Comparison of ENCODE assay signal across 8 cellular contexts in genomic region chr19:49442793-49443365, GRCh38. TPM values are rescaled to one million over a fixed set of nuclear protein-coding genes. Genes with fewer than 3 reads are reported as not detected.
DNase-seq lines count a peak whose midpoint lies in the region; ATAC-seq and TF ChIP-seq lines count a peak whose summit lies in the region.

No MANE protein-coding gene starts in this region.

- H3K27ac ChIP-seq in smooth muscle cell (ENCODE audit: low read depth) = peak overlapping the region; percentile 45

- no peak overlapping the region for H3K9ac ChIP-seq in smooth muscle cell (ENCODE audit: low read depth)

- DNase-seq in DMS153 treated with DMSO at 0.1 percent for 48 hours (lab: John Stamatoyannopoulos, UW; ENCODE audit: unreplicated experiment) = peak; percentile 55
- peak; percentile 98 for DNase-seq in MG63
- peak; percentile 35 to 64 (median 44) for DNase-seq in T-helper 1 cell
- peak; percentile 78 to 93 for DNase-seq in T47D (ENCODE audit: low read depth in 1 of 2, low spot score in 1 of 2)
- peak; percentile 88 for DNase-seq in iPS-NIHi7 (ENCODE audit: extremely low spot score)
- peak; percentile 90 for DNase-seq in smooth muscle cell (lab: John Stamatoyannopoulos, UW; ENCODE audit: unreplicated experiment)
- no peak for DNase-seq in middle frontal gyrus (ENCODE audit: extremely low spot score, low spot score)

- H3K27me3 ChIP-seq in MG63 (peaks cover 43% of the 10 kb centered on the region), smooth muscle cell (ENCODE audit: low read depth) (peaks cover 46% of the 10 kb centered on the region)

- H3K4me3 ChIP-seq in MG63 (peak overlapping the region; percentile 65), smooth muscle cell (peak overlapping the region; percentile 76)

- WGBS in smooth muscle cell (ENCODE audit: low lambda C conversion rate) = under 1% methylated on average over 26 of the region's 41 CpGs

- ATAC-seq in GM21737 (IDR thresholded peaks at IDR 0.05; ENCODE audit: unreplicated experiment) = peak; percentile 12

- no peaks in the 10 kb centered on the region for H3K79me2 ChIP-seq in smooth muscle cell (ENCODE audit: low read depth)

- peak overlapping the region; percentile 96 for H2AFZ ChIP-seq in smooth muscle cell (ENCODE audit: low read depth)

- peak overlapping the region; percentile 96 for H3K4me2 ChIP-seq in smooth muscle cell

- H3K4me1 ChIP-seq in smooth muscle cell (ENCODE audit: low read depth) = peaks cover 6% of the 10 kb centered on the region

- H3K36me3 ChIP-seq in MG63 = peaks cover 14% of the 10 kb centered on the region
- H3K36me3 ChIP-seq in smooth muscle cell (ENCODE audit: low read depth) = no peaks in the 10 kb centered on the region

- peaks cover 8% of the 10 kb centered on the region for H3F3A ChIP-seq in smooth muscle cell (ENCODE audit: low read depth)

- H3K9me3 ChIP-seq in MG63 (no peaks in the 10 kb centered on the region), smooth muscle cell (replicated peaks; ENCODE audit: low read depth) (no peaks in the 10 kb centered on the region)

- in situ Hi-C loops in T47D (cut with HindIII; ENCODE audit: low pct_unique_long_range_greater_than_20kb, low sequenced_read_pairs) = no loop called here

- TF ChIP-seq CTCF in smooth muscle cell (IDR thresholded peaks at IDR 0.05; ENCODE audit: borderline replicate concordance, insufficient read depth, poor library complexity, severe bottlenecking) = no peak

- no peaks in the 10 kb centered on the region for H4K20me1 ChIP-seq in smooth muscle cell (ENCODE audit: low read depth)

RNA-seq across cellular contexts. Expression of gene SLC17A7, which starts 1.6 kb away (rescaled TPM):
- total RNA-seq in MG63 (2014; rRNA removed; shearing (Covaris generic); ENCODE audit: low replicate concordance) = not detected in 2 replicates
- total RNA-seq in smooth muscle cell = 0.04 and 0.54 TPM in 2 replicates
- polyA plus RNA-seq in smooth muscle cell = 0.39 TPM in 1 of 2 replicates, not detected in the other

RNA-seq across cellular contexts. Expression of gene PIH1D1, which starts 8.7 kb away (rescaled TPM):
- total RNA-seq in MG63 (2014; rRNA removed; shearing (Covaris generic); ENCODE audit: low replicate concordance) = 121 and 144 TPM in 2 replicates
- 54.7 and 77.1 TPM in 2 replicates for total RNA-seq in smooth muscle cell
- polyA plus RNA-seq in smooth muscle cell = 84.9 and 89.8 TPM in 2 replicates

RNA-seq across cellular contexts. Expression of gene ALDH16A1, which starts 10.1 kb away (rescaled TPM):
- total RNA-seq in MG63 (2014; rRNA removed; shearing (Covaris generic); ENCODE audit: low replicate concordance) = 86.4 and 89.0 TPM in 2 replicates
- total RNA-seq in smooth muscle cell = 10.5 and 18.6 TPM in 2 replicates
- polyA plus RNA-seq in smooth muscle cell = 24.6 and 24.7 TPM in 2 replicates

RNA-seq across cellular contexts. Expression of gene GFY, which starts 17.7 kb away (rescaled TPM):
- total RNA-seq in MG63 (2014; rRNA removed; shearing (Covaris generic); ENCODE audit: low replicate concordance) = not detected in 2 replicates
- total RNA-seq in smooth muscle cell = not detected in 2 replicates
- not detected in 2 replicates for polyA plus RNA-seq in smooth muscle cell

RNA-seq across cellular contexts. Expression of gene PTH2, which starts 19.6 kb away (rescaled TPM):
- not detected in 2 replicates for total RNA-seq in MG63 (2014; rRNA removed; shearing (Covaris generic); ENCODE audit: low replicate concordance)
- total RNA-seq in smooth muscle cell = not detected in 2 replicates
- polyA plus RNA-seq in smooth muscle cell = not detected in 2 replicates
